In the genomic region with DNA sequence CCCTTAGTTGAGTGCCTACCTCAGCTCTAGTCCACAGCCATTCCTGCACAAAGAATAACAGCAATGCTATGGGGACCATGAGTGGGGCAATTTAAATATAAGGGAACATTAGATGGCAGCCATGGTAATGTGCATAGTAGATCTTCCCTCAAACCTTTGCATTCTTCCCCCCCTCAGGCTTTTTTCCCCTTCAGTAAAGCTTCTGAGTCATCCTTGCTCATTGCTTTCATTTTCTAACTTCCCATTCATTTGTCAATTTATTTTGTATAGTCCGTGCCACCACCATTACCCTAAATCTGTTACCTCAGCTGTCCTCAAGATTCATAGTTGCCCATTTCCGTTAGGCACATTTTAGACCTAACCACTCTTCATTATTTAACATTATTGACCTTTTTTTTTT, we compare ENCODE assay signal across 12 cellular contexts. TPM values are rescaled to one million over a fixed set of nuclear protein-coding genes. Genes with fewer than 3 reads are reported as not detected.
DNase-seq lines count a peak whose midpoint lies in the region; ATAC-seq and TF ChIP-seq lines count a peak whose summit lies in the region.
"Had no signal": no experiment of that assay in that cellular context is flagged by ENCODE, and none has a peak within 500 bp of the region (broad histone marks: within the 10 kb centered on the region; RNA-seq: fewer than 3 reads in every experiment).

No MANE protein-coding gene starts in this region.

- H3K4me3 Mint-ChIP-seq in activated CD4-positive, alpha-beta T cell treated with anti-CD3 and anti-CD28 coated beads for 36 hours: no peak overlapping the region
- H3K4me3 Mint-ChIP-seq in osteocyte (ENCODE audit: unreplicated experiment): peak overlapping the region; percentile 1

- no peak for DNase-seq in activated CD4-positive, alpha-beta T cell treated with anti-CD3 and anti-CD28 coated beads for 36 hours
- no peak for DNase-seq in activated CD4-positive, alpha-beta T cell treated with anti-CD3 and anti-CD28 coated beads for 1 hour
- peak; percentile 30 for DNase-seq in MV-4-11 (lab: John Stamatoyannopoulos, UW)
- peak; percentile 61 for DNase-seq in astrocyte of the hippocampus (ENCODE audit: low read depth, low spot score)
- DNase-seq in osteocyte (ENCODE audit: extremely low spot score, unreplicated experiment): no peak
- DNase-seq in NCI-H345 (lab: John Stamatoyannopoulos, UW): no peak
- no peak for DNase-seq in NAMALWA (ENCODE audit: low spot score)
- no peak for DNase-seq in NCI-H187 (lab: John Stamatoyannopoulos, UW)
- DNase-seq: activated effector memory CD4-positive, alpha-beta T cell treated with anti-CD3 and anti-CD28 coated beads, Interleukin-2, amount 50 U/mL, for 16 hours; caudate nucleus; NCI-H1694; NCI-H774 had no signal

- peaks cover 22% of the 10 kb centered on the region for H3K4me1 Mint-ChIP-seq in activated CD4-positive, alpha-beta T cell treated with anti-CD3 and anti-CD28 coated beads for 36 hours
- H3K4me1 Mint-ChIP-seq in osteocyte (ENCODE audit: unreplicated experiment): peaks cover 26% of the 10 kb centered on the region

- no peak for TF ChIP-seq CTCF in osteocyte (IDR thresholded peaks at IDR 0.05)

- peak; percentile 32 for ATAC-seq in activated CD4-positive, alpha-beta T cell treated with anti-CD3 and anti-CD28 coated beads for 36 hours

- no peaks in the 10 kb centered on the region for H3K36me3 Mint-ChIP-seq in activated CD4-positive, alpha-beta T cell treated with anti-CD3 and anti-CD28 coated beads for 36 hours (ENCODE audit: low read depth)
- peaks cover 3% of the 10 kb centered on the region for H3K36me3 Mint-ChIP-seq in osteocyte (ENCODE audit: unreplicated experiment)

- CTCF ChIA-PET in activated CD4-positive, alpha-beta T cell treated with anti-CD3 and anti-CD28 coated beads for 36 hours (lab: Charles Lee): interaction anchor here (1.1 to 1.2 kb wide), 3 partner anchors 9 to 24 kb away, joined by 3 to 4 read pairs (median 4); no protein-coding TSS in a partner anchor

- POLR2A ChIA-PET in activated CD4-positive, alpha-beta T cell treated with anti-CD3 and anti-CD28 coated beads for 36 hours (lab: Charles Lee): interaction anchor here (0.5 to 0.9 kb wide), 2 partner anchors 8 to 9 kb away, joined by 3 to 8 read pairs; no protein-coding TSS in a partner anchor

- no peaks in the 10 kb centered on the region for H3K9me3 Mint-ChIP-seq in activated CD4-positive, alpha-beta T cell treated with anti-CD3 and anti-CD28 coated beads for 36 hours (ENCODE audit: low read depth)
- no peaks in the 10 kb centered on the region for H3K9me3 Mint-ChIP-seq in osteocyte (ENCODE audit: unreplicated experiment)

- intact Hi-C loops in activated CD4-positive, alpha-beta T cell treated with anti-CD3 and anti-CD28 coated beads for 36 hours (cut with DNase I, micrococcal nuclease): loop anchor here in 1 of 2 experiments (1.0 kb wide), 1 partner anchor 10 kb away; no protein-coding TSS in a partner anchor

- peak overlapping the region; percentile 4 for H3K27ac Mint-ChIP-seq in activated CD4-positive, alpha-beta T cell treated with anti-CD3 and anti-CD28 coated beads for 36 hours
- H3K27ac Mint-ChIP-seq in osteocyte (ENCODE audit: unreplicated experiment): peak overlapping the region; percentile 62

- no peaks in the 10 kb centered on the region for H3K27me3 Mint-ChIP-seq in activated CD4-positive, alpha-beta T cell treated with anti-CD3 and anti-CD28 coated beads for 36 hours
- H3K27me3 Mint-ChIP-seq in osteocyte (ENCODE audit: unreplicated experiment): no peaks in the 10 kb centered on the region

RNA-seq across cellular contexts. Expression of gene HECTD2, which starts 10.7 kb away (rescaled TPM):
- total RNA-seq in activated CD4-positive, alpha-beta T cell treated with anti-CD3 and anti-CD28 coated beads for 36 hours: 1 to 10 TPM; 3.5 to 9.7 TPM
- total RNA-seq in osteocyte: 21.9 and 22.1 TPM in 2 replicates

Comparison
In these comparisons a context has a peak if more than half of its experiments do, and no peak if none do; other contexts are left out.
1. DNase-seq: peak in MV-4-11 (single experiment) and astrocyte of the hippocampus (single experiment); none in activated CD4-positive, alpha-beta T cell treated with anti-CD3 and anti-CD28 coated beads for 36 hours (single experiment), activated CD4-positive, alpha-beta T cell treated with anti-CD3 and anti-CD28 coated beads for 1 hour (single experiment), osteocyte (single experiment), NCI-H345 (single experiment), NAMALWA (single experiment) and NCI-H187 (0 of 2).